8 cellular contexts compared by ENCODE assay signal in genomic region chr17:77423589-77424451, GRCh38.
DNase-seq lines count a peak whose midpoint lies in the region; ATAC-seq and TF ChIP-seq lines count a peak whose summit lies in the region.

No MANE protein-coding gene starts in this region.

- peak overlapping the region; percentile 70 for H3K9ac ChIP-seq in adipocyte (ENCODE audit: low read length)

- no peak for TF ChIP-seq CTCF in heart left ventricle (IDR thresholded peaks at IDR 0.05)
- TF ChIP-seq CTCF in psoas muscle (IDR thresholded peaks at IDR 0.05), result no peak

- no peak for TF ChIP-seq POLR2A in heart left ventricle (IDR thresholded peaks at IDR 0.05)

- H3K27ac ChIP-seq in heart left ventricle, result peak overlapping the region; percentile 43 to 97 (median 80)
- H3K27ac ChIP-seq in psoas muscle, result peak overlapping the region; percentile 83

- peak; percentile 92 for DNase-seq in Daoy (ENCODE audit: low read depth)
- peak; percentile 90 for DNase-seq in adipocyte (ENCODE audit: low read depth)
- DNase-seq in heart left ventricle, result peak; percentile 84 to 95 (median 87)
- peak; percentile 93 to 95 for DNase-seq in psoas muscle
- DNase-seq in activated naive CD4-positive, alpha-beta T cell treated with anti-CD3 and anti-CD28 coated beads, Interleukin-2, amount 50 U/mL, for 72 hours (ENCODE audit: low spot score in 2 of 2), result no peak

- no peaks in the 10 kb centered on the region for H3K9me3 Mint-ChIP-seq in activated naive CD4-positive, alpha-beta T cell treated with anti-CD3 and anti-CD28 coated beads, Interleukin-2, amount 50 U/mL, for 72 hours

- peak overlapping the region; percentile 6 for H3K4me3 ChIP-seq in adipocyte (ENCODE audit: low read length)
- H3K4me3 ChIP-seq in heart left ventricle, result no peak overlapping the region
- H3K4me3 ChIP-seq in psoas muscle, result peak overlapping the region; percentile 22

- 56 to 66% (median 62%) methylated on average over 28 to 31 of the region's 31 CpGs for WGBS in heart left ventricle, 4 donors
- 25 to 42% (median 28%) methylated on average over 31 of the region's 31 CpGs for WGBS in psoas muscle, 3 donors

- H3K36me3 Mint-ChIP-seq in activated naive CD4-positive, alpha-beta T cell treated with anti-CD3 and anti-CD28 coated beads, Interleukin-2, amount 50 U/mL, for 72 hours, result no peaks in the 10 kb centered on the region

- H3K36me3 ChIP-seq in adipocyte (ENCODE audit: control insufficient read depth, insufficient read depth, low read length, severe bottlenecking) (no peaks in the 10 kb centered on the region), heart left ventricle (peaks cover 0 to 2% (median 0%) of the 10 kb centered on the region in 9 donors), psoas muscle (ENCODE audit: insufficient read depth in 1 of 2, low read depth in 1 of 2) (no peaks in the 10 kb centered on the region)

- ATAC-seq in heart left ventricle (peak; percentile 70 to 81 (median 78)), psoas muscle (peak; percentile 78 to 81 (median 80)), HG02870 (IDR thresholded peaks at IDR 0.05; ENCODE audit: unreplicated experiment) (no peak), HG02759 (IDR thresholded peaks at IDR 0.05; ENCODE audit: unreplicated experiment) (no peak), GM21528 (IDR thresholded peaks at IDR 0.05; ENCODE audit: low FRiP score, unreplicated experiment) (no peak)
- ATAC-seq in activated naive CD4-positive, alpha-beta T cell treated with anti-CD3 and anti-CD28 coated beads, Interleukin-2, amount 50 U/mL, for 72 hours, result no peak

- intact Hi-C loops in heart left ventricle (cut with DNase I) (loop anchor here in 9 of 10 donors (5.0 to 10.0 kb wide), 3 partner anchors 37 to 52 kb away; no protein-coding TSS in a partner anchor), psoas muscle (cut with DNase I) (loop anchor here in 1 of 2 donors (5.0 kb wide), 2 partner anchors 37 to 92 kb away; no protein-coding TSS in a partner anchor)

- no peak overlapping the region for H3K27ac Mint-ChIP-seq in activated naive CD4-positive, alpha-beta T cell treated with anti-CD3 and anti-CD28 coated beads, Interleukin-2, amount 50 U/mL, for 72 hours

- H3K27me3 ChIP-seq in adipocyte (replicated peaks; ENCODE audit: control insufficient read depth, insufficient read depth, low read length), result no peaks in the 10 kb centered on the region
- H3K27me3 ChIP-seq in heart left ventricle, result no peaks in the 10 kb centered on the region
- no peaks in the 10 kb centered on the region for H3K27me3 ChIP-seq in psoas muscle (ENCODE audit: insufficient read depth in 3 of 3, low read length in 2 of 3)

- H3K4me1 ChIP-seq in adipocyte (ENCODE audit: control insufficient read depth, insufficient read depth, low read length) (peaks cover 85% of the 10 kb centered on the region), heart left ventricle (peaks cover 41 to 100% (median 96%) of the 10 kb centered on the region in 12 donors), psoas muscle (peaks cover 92% of the 10 kb centered on the region)

- H3K9me3 ChIP-seq in adipocyte (ENCODE audit: control insufficient read depth, low read length) (no peaks in the 10 kb centered on the region), heart left ventricle (no peaks in the 10 kb centered on the region), psoas muscle (no peaks in the 10 kb centered on the region)

Comparison
In these comparisons a context has a peak if more than half of its experiments do, and no peak if none do; other contexts are left out.
1. DNase-seq: peak in Daoy (single experiment), adipocyte (single experiment), heart left ventricle (5 of 5) and psoas muscle (2 of 2); none in activated naive CD4-positive, alpha-beta T cell treated with anti-CD3 and anti-CD28 coated beads, Interleukin-2, amount 50 U/mL, for 72 hours (0 of 2).
2. H3K4me3 ChIP-seq: peak in adipocyte (single experiment) and psoas muscle (single experiment); none in heart left ventricle (0 of 12).
3. ATAC-seq: peak in heart left ventricle (4 of 4) and psoas muscle (4 of 4); none in HG02870 (single experiment), HG02759 (single experiment), GM21528 (single experiment) and activated naive CD4-positive, alpha-beta T cell treated with anti-CD3 and anti-CD28 coated beads, Interleukin-2, amount 50 U/mL, for 72 hours (0 of 2).